ENCODE assay signal across 8 cellular contexts in the genomic region with DNA sequence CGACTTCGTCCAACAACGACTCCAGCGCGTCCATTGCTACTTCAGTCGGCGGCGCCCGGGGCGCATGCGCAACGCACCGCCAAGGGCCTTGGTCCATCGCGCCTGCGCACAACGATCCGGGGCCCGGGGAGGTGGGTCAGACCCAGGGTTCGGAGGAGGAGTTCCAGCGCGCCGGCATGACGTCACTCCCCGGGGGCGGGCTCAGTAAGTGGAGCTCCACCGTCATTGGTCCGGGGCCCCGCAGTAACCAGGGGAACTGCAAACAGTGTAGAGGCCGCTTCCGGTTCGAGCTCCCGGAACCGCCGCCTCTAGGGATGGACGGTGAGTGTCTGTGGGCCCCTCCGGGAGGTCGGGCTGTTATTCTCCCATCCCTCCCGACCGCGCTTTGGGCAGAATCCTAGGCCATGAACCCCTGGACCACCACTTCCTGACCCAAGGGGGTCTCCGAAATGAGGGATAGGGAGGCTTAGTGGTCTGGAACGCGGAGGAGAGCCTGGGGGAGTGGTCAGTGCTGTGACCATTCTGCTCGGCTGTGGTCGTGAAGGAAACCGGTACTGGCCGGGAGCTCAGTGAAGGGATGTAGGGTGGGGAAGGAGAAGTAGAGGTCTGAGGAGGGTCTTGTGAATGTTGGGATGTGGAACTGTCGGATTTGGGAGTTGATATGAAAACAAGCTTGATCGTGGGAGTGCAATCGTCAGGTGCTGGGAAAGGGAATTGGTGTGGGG. TPM values are rescaled to one million over a fixed set of nuclear protein-coding genes. Genes with fewer than 3 reads are reported as not detected.
DNase-seq lines count a peak whose midpoint lies in the region; ATAC-seq and TF ChIP-seq lines count a peak whose summit lies in the region.

A gene with protein sequence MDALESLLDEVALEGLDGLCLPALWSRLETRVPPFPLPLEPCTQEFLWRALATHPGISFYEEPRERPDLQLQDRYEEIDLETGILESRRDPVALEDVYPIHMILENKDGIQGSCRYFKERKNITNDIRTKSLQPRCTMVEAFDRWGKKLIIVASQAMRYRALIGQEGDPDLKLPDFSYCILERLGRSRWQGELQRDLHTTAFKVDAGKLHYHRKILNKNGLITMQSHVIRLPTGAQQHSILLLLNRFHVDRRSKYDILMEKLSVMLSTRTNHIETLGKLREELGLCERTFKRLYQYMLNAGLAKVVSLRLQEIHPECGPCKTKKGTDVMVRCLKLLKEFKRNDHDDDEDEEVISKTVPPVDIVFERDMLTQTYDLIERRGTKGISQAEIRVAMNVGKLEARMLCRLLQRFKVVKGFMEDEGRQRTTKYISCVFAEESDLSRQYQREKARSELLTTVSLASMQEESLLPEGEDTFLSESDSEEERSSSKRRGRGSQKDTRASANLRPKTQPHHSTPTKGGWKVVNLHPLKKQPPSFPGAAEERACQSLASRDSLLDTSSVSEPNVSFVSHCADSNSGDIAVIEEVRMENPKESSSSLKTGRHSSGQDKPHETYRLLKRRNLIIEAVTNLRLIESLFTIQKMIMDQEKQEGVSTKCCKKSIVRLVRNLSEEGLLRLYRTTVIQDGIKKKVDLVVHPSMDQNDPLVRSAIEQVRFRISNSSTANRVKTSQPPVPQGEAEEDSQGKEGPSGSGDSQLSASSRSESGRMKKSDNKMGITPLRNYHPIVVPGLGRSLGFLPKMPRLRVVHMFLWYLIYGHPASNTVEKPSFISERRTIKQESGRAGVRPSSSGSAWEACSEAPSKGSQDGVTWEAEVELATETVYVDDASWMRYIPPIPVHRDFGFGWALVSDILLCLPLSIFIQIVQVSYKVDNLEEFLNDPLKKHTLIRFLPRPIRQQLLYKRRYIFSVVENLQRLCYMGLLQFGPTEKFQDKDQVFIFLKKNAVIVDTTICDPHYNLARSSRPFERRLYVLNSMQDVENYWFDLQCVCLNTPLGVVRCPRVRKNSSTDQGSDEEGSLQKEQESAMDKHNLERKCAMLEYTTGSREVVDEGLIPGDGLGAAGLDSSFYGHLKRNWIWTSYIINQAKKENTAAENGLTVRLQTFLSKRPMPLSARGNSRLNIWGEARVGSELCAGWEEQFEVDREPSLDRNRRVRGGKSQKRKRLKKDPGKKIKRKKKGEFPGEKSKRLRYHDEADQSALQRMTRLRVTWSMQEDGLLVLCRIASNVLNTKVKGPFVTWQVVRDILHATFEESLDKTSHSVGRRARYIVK (N-terminal part only) (minus strand): TSS at position 57 of the 725 bp plus-strand sequence. CDS start 23 bp downstream, at position 34.
A gene (plus strand): TSS at position 288 of the 725 bp plus-strand sequence. CDS start 27 bp downstream, at position 315.

- ATAC-seq in gastroesophageal sphincter = peak; percentile 100

- TF ChIP-seq CTCF in HFF-Myc (IDR thresholded peaks at IDR 0.05; ENCODE audit: low read depth, low read length, missing control alignments) = no peak
- no peak for TF ChIP-seq CTCF in gastroesophageal sphincter (IDR thresholded peaks at IDR 0.05)
- no peak for TF ChIP-seq CTCF in suprapubic skin (IDR thresholded peaks at IDR 0.05)

- H3K9me3 ChIP-seq in gastroesophageal sphincter (no peaks in the 10 kb centered on the region), suprapubic skin (no peaks in the 10 kb centered on the region)

- intact Hi-C loops in activated naive CD4-positive, alpha-beta T cell treated with anti-CD3 and anti-CD28 coated beads for 36 hours (cut with micrococcal nuclease) = loop anchor here (10.0 kb wide), 1 partner anchor 215 kb away; no protein-coding TSS in a partner anchor

- H3K36me3 Mint-ChIP-seq in activated naive CD4-positive, alpha-beta T cell treated with anti-CD3 and anti-CD28 coated beads for 36 hours (ENCODE audit: low read depth) = peaks cover 1% of the 10 kb centered on the region

- peak within 1 kb of the TSS; percentile 54 to 90 (median 89) for H3K27ac ChIP-seq in gastroesophageal sphincter
- peak within 1 kb of the TSS; percentile 81 for H3K27ac ChIP-seq in suprapubic skin

- TF ChIP-seq EP300 in gastroesophageal sphincter (IDR thresholded peaks at IDR 0.05) (no peak), suprapubic skin (IDR thresholded peaks at IDR 0.05) (no peak)

- H3K27me3 ChIP-seq in gastroesophageal sphincter (no peaks in the 10 kb centered on the region), suprapubic skin (no peaks in the 10 kb centered on the region)

- peak within 1 kb of the TSS; percentile 94 for H3K4me3 Mint-ChIP-seq in activated naive CD4-positive, alpha-beta T cell treated with anti-CD3 and anti-CD28 coated beads for 36 hours

- H3K36me3 ChIP-seq in gastroesophageal sphincter (peaks cover 0 to 9% of the 10 kb centered on the region in 2 donors), suprapubic skin (peaks cover 2% of the 10 kb centered on the region)

- peak within 1 kb of the TSS; percentile 86 for H3K27ac Mint-ChIP-seq in activated naive CD4-positive, alpha-beta T cell treated with anti-CD3 and anti-CD28 coated beads for 36 hours

- H3K4me1 ChIP-seq in gastroesophageal sphincter (peaks cover 0 to 44% (median 15%) of the 10 kb centered on the region in 3 donors), suprapubic skin (peaks cover 51% of the 10 kb centered on the region)

- H3K9me3 Mint-ChIP-seq in activated naive CD4-positive, alpha-beta T cell treated with anti-CD3 and anti-CD28 coated beads for 36 hours = no peaks in the 10 kb centered on the region

- peak; percentile 49 to 67 for TF ChIP-seq POLR2A in gastroesophageal sphincter (IDR thresholded peaks at IDR 0.05)
- TF ChIP-seq POLR2A in suprapubic skin (IDR thresholded peaks at IDR 0.05) = peak; percentile 42 to 64

- no peaks in the 10 kb centered on the region for H3K27me3 Mint-ChIP-seq in activated naive CD4-positive, alpha-beta T cell treated with anti-CD3 and anti-CD28 coated beads for 36 hours (ENCODE audit: low read depth)

- peaks cover 36% of the 10 kb centered on the region for H3K4me1 Mint-ChIP-seq in activated naive CD4-positive, alpha-beta T cell treated with anti-CD3 and anti-CD28 coated beads for 36 hours (ENCODE audit: low read depth)

- peak within 1 kb of the TSS; percentile 83 for H3K4me3 ChIP-seq in HFF-Myc (replicated peaks; ENCODE audit: low read depth, low read length)
- H3K4me3 ChIP-seq in gastroesophageal sphincter = peak within 1 kb of the TSS; percentile 72 to 96
- H3K4me3 ChIP-seq in suprapubic skin = peak within 1 kb of the TSS; percentile 83

- WGBS in gastroesophageal sphincter (ENCODE audit: low coverage in 1 of 2), 2 donors = 0% methylated on average over 6 to 7 of the region's 51 CpGs
- under 1% methylated on average over 40 of the region's 51 CpGs for WGBS in suprapubic skin

- CTCF ChIA-PET in activated naive CD4-positive, alpha-beta T cell treated with anti-CD3 and anti-CD28 coated beads for 36 hours (lab: Charles Lee) = no interaction called here

- DNase-seq in GM03348 (ENCODE audit: low spot score) (peak; percentile 100), HFF-Myc (ENCODE audit: extremely low read depth, low read depth) (peak; percentile 88), NAMALWA (ENCODE audit: low spot score) (peak; percentile 99), SK-N-DZ (ENCODE audit: low spot score) (peak; percentile 97), nucleus accumbens (lab: John Stamatoyannopoulos, UW) (peak; percentile 93 to 100 (median 99)), suprapubic skin (ENCODE audit: low spot score in 2 of 2) (peak; percentile 100)
- peak; percentile 100 for DNase-seq in activated naive CD4-positive, alpha-beta T cell treated with anti-CD3 and anti-CD28 coated beads for 36 hours

RNA-seq across cellular contexts. Expression of the first gene that starts in this region (rescaled TPM):
- 55.5 and 59.0 TPM in 2 replicates for polyA plus RNA-seq in SK-N-DZ (2014; cell fraction: cytosol; rRNA removed)
- polyA plus RNA-seq in SK-N-DZ (2014; cell fraction: nucleus; rRNA removed) = 67.9 and 81.5 TPM in 2 replicates
- 10 to 100 TPM; 52.5 to 54.1 TPM for total RNA-seq in activated naive CD4-positive, alpha-beta T cell treated with anti-CD3 and anti-CD28 coated beads for 36 hours
- 10 to 100 TPM; 37.0 to 57.8 (median 49.1) TPM for total RNA-seq in gastroesophageal sphincter
- 100 to 1,000 TPM; 129 to 276 (median 181) TPM for total RNA-seq in suprapubic skin

RNA-seq across cellular contexts. Expression of the second gene that starts in this region (rescaled TPM):
- polyA plus RNA-seq in SK-N-DZ (2014; cell fraction: cytosol; rRNA removed) = 3.9 and 8.8 TPM in 2 replicates
- polyA plus RNA-seq in SK-N-DZ (2014; cell fraction: nucleus; rRNA removed) = 22.8 and 40.8 TPM in 2 replicates
- total RNA-seq in activated naive CD4-positive, alpha-beta T cell treated with anti-CD3 and anti-CD28 coated beads for 36 hours = 1 to 10 TPM; 7.6 to 9.0 TPM
- total RNA-seq in gastroesophageal sphincter (10 to 100 TPM in 3 of 4 donors, 1 to 10 TPM in 1; 8.1 to 20.3 (median 18.3) TPM), suprapubic skin (10 to 100 TPM; 27.6 to 52.7 (median 32.1) TPM)

Comparison
In these comparisons a context has a peak if more than half of its experiments do, and no peak if none do; other contexts are left out.
1. Peak in every context shown above with its lines: DNase-seq, ATAC-seq, H3K4me3 ChIP-seq and H3K27ac ChIP-seq.